In genomic region chr18:58043452-58044369, GRCh38 we compare ENCODE assay signal across 8 cellular contexts. TPM values are rescaled to one million over a fixed set of nuclear protein-coding genes. Genes with fewer than 3 reads are reported as not detected.
DNase-seq lines count a peak whose midpoint lies in the region; ATAC-seq and TF ChIP-seq lines count a peak whose summit lies in the region.

TSS of gene NEDD4L (plus strand) at chr18:58044226. CDS start at chr18:58044661, 435 bp downstream.

- peak; percentile 70 for DNase-seq in DMS 273 treated with DMSO at 0.1 percent for 48 hours (lab: John Stamatoyannopoulos, UW)
- peak; percentile 55 for DNase-seq in HuH-7 (ENCODE audit: low spot score)
- DNase-seq in PC-3: peak; percentile 83
- peak; percentile 75 for DNase-seq in activated T-cell treated with anti-CD3 and anti-CD28 coated beads, Interleukin-2, amount 50 U/mL, for 4 hours
- peak; percentile 53 to 55 for DNase-seq in stimulated activated CD8-positive, alpha-beta memory T cell treated with anti-CD3 and anti-CD28 coated beads, Interleukin-7, amount 100 ng/mL, for 1 hour (ENCODE audit: low read depth in 2 of 2)

- H3K9ac ChIP-seq in PC-3 (ENCODE audit: low read length): peak within 1 kb of the TSS; percentile 68

- no peaks in the 10 kb centered on the region for H3K9me3 Mint-ChIP-seq in activated T-cell treated with anti-CD3 and anti-CD28 coated beads, Interleukin-2, amount 50 U/mL, for 4 hours

- H3K79me2 ChIP-seq in PC-3 (ENCODE audit: low read length): peaks cover 43% of the 10 kb centered on the region

- peak; percentile 77 for ATAC-seq in GM21528 (IDR thresholded peaks at IDR 0.05; ENCODE audit: low FRiP score, unreplicated experiment)
- peak; percentile 58 for ATAC-seq in PC-3
- peak; percentile 82 to 86 for ATAC-seq in activated T-cell treated with anti-CD3 and anti-CD28 coated beads, Interleukin-2, amount 50 U/mL, for 4 hours
- peak; percentile 85 for ATAC-seq in esophagus mucosa

- no peaks in the 10 kb centered on the region for H4K20me1 ChIP-seq in PC-3 (ENCODE audit: low read length)

- no peaks in the 10 kb centered on the region for H3K36me3 Mint-ChIP-seq in activated T-cell treated with anti-CD3 and anti-CD28 coated beads, Interleukin-2, amount 50 U/mL, for 4 hours (ENCODE audit: insufficient read depth)

- peak within 1 kb of the TSS; percentile 97 for H3K4me2 ChIP-seq in PC-3 (ENCODE audit: low read length)

- CTCF ChIA-PET in PC-3 (lab: Charles Lee): interaction anchor here (0.5 to 1.7 kb wide), 10 partner anchors 26 to 827 kb away, joined by 3 to 21 read pairs (median 4); no protein-coding TSS in a partner anchor

- no TSS peak for BruUV-seq in PC-3 (replicated peaks; lab: Mats Ljungman, UMichigan)

- intact Hi-C loops in PC-3 (cut with micrococcal nuclease): loop anchor here (1.0 to 10.0 kb wide), 9 partner anchors 31 to 451 kb away; partner anchors contain the start of gene ATP8B1

- no peaks in the 10 kb centered on the region for H3K36me3 ChIP-seq in PC-3 (ENCODE audit: low read depth, low read length)
- no peaks in the 10 kb centered on the region for H3K36me3 ChIP-seq in muscle layer of duodenum (ENCODE audit: control insufficient read depth in 1 of 2, insufficient read depth in 2 of 2, low read length in 2 of 2)

- POLR2A ChIA-PET in PC-3 (lab: Charles Lee; ENCODE audit: unreplicated experiment): interaction anchor here (0.7 to 0.9 kb wide), 2 partner anchors 78 to 84 kb away, joined by 3 to 8 read pairs; no protein-coding TSS in a partner anchor

- peaks cover 24% of the 10 kb centered on the region for H3K4me1 Mint-ChIP-seq in activated T-cell treated with anti-CD3 and anti-CD28 coated beads, Interleukin-2, amount 50 U/mL, for 4 hours (ENCODE audit: low read depth)

- H3F3A ChIP-seq in PC-3 (ENCODE audit: low read length, unreplicated experiment): no peaks in the 10 kb centered on the region

- peaks cover 2% of the 10 kb centered on the region for H3K27me3 Mint-ChIP-seq in activated T-cell treated with anti-CD3 and anti-CD28 coated beads, Interleukin-2, amount 50 U/mL, for 4 hours (ENCODE audit: low read depth)

- peaks cover 17% of the 10 kb centered on the region for H3K4me1 ChIP-seq in PC-3 (ENCODE audit: insufficient read depth, low read length)
- peaks cover 9 to 12% of the 10 kb centered on the region in 2 donors for H3K4me1 ChIP-seq in muscle layer of duodenum (ENCODE audit: control insufficient read depth in 1 of 2, insufficient read depth in 2 of 2, low read length in 2 of 2)

- TF ChIP-seq CTCF in PC-3 (conservative IDR thresholded peaks at IDR 0.05; ENCODE audit: low read depth, low read length): peak; percentile 81

- no peaks in the 10 kb centered on the region for H3K27me3 ChIP-seq in PC-3 (ENCODE audit: low read length)
- H3K27me3 ChIP-seq in muscle layer of duodenum (ENCODE audit: low read depth, low read length): no peaks in the 10 kb centered on the region

- H3K9me3 ChIP-seq in PC-3 (ENCODE audit: low read length) (no peaks in the 10 kb centered on the region), muscle layer of duodenum (ENCODE audit: control insufficient read depth in 1 of 2, low read length in 2 of 2) (no peaks in the 10 kb centered on the region)

- H3K27ac ChIP-seq in PC-3 (ENCODE audit: low read length) (peak within 1 kb of the TSS; percentile 71), muscle layer of duodenum (ENCODE audit: low read length) (peak within 1 kb of the TSS; percentile 60)

- H3K4me3 Mint-ChIP-seq in activated T-cell treated with anti-CD3 and anti-CD28 coated beads, Interleukin-2, amount 50 U/mL, for 4 hours: peak within 1 kb of the TSS; percentile 88

- H3K4me3 ChIP-seq in PC-3 (ENCODE audit: low read length) (peak within 1 kb of the TSS; percentile 95), muscle layer of duodenum (ENCODE audit: low read depth in 1 of 2, low read length in 2 of 2) (peak within 1 kb of the TSS; percentile 75 to 94)

- no peaks in the 10 kb centered on the region for H3K9me2 ChIP-seq in PC-3 (replicated peaks; ENCODE audit: low read length)

- peak within 1 kb of the TSS; percentile 84 for H2AFZ ChIP-seq in PC-3 (ENCODE audit: low read length)

RNA-seq across cellular contexts. Expression of gene NEDD4L, which starts in this region (rescaled TPM):
- total RNA-seq in PC-3 (2014; rRNA removed) (100 and 105 TPM in 2 replicates), esophagus mucosa (16.2 TPM)
- 1 to 10 TPM; 2.6 to 4.7 (median 2.9) TPM for total RNA-seq in activated T-cell treated with anti-CD3 and anti-CD28 coated beads, Interleukin-2, amount 50 U/mL, for 4 hours

Comparison
In these comparisons a context has a peak if more than half of its experiments do, and no peak if none do; other contexts are left out.
1. Peak in every context shown above with its lines: DNase-seq, ATAC-seq, H3K4me3 ChIP-seq and H3K27ac ChIP-seq.